Comparison of ENCODE assay signal across 1 cellular context in genomic region chr2:234286118-234286598, GRCh38.
TF ChIP-seq lines count a peak whose summit lies in the region.

No MANE protein-coding gene starts in this region.

TF ChIP-seq in IMR-90, 13 proteins besides CTCF, POLR2A, EP300 and RAD21 (continued from another document):
- no peak for TF ChIP-seq NFE2L2 (IDR thresholded peaks at IDR 0.05; ENCODE audit: low read depth, low read length)
